Comparison of ENCODE assay signal across 9 cellular contexts in the genomic region with DNA sequence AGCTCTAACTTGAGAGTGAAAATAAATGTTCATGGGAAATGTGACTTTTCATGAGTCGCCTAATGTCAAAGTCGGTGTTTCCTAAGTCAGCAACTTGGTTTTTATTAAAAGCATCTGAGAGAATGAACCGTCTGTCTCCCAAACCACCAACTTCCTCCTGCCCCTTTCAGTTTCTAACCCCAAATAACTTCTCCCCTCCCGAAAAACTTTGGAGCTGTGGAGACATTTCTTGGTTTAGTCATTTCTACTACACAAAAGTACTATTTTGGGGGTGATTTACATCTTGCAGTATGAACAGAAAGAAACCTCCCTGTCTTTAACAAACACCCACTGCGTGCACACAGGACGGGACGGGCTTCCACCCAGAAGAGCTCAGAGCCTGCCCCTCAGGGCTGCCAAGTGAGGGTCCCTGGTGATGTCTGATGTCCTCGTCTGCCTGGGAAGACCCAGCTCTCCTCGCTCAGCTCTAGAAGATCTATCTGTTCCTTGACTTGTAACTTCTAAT.
DNase-seq lines count a peak whose midpoint lies in the region; ATAC-seq and TF ChIP-seq lines count a peak whose summit lies in the region.
"Had no signal": no experiment of that assay in that cellular context is flagged by ENCODE, and none has a peak within 500 bp of the region (broad histone marks: within the 10 kb centered on the region; RNA-seq: fewer than 3 reads in every experiment).

No MANE protein-coding gene starts in this region.

- H3K4me3 ChIP-seq in upper lobe of right lung, result no peak overlapping the region

- intact Hi-C loops in upper lobe of right lung (cut with DNase I), result no loop called here

- H3K27me3 ChIP-seq in upper lobe of right lung, result no peaks in the 10 kb centered on the region

- H3K4me3 Mint-ChIP-seq in activated T-helper 17 cell treated with anti-CD3 and anti-CD28 coated beads, Interleukin-2, amount 50 U/mL, for 72 hours, result peak overlapping the region; percentile 90
- H3K4me3 Mint-ChIP-seq in mesothelial cell of epicardium, result no peak overlapping the region

- H3K36me3 ChIP-seq in upper lobe of right lung, result peaks cover 5% of the 10 kb centered on the region

- peaks cover 62% of the 10 kb centered on the region for H3K36me3 Mint-ChIP-seq in activated T-helper 17 cell treated with anti-CD3 and anti-CD28 coated beads, Interleukin-2, amount 50 U/mL, for 72 hours (ENCODE audit: low read depth)
- H3K36me3 Mint-ChIP-seq in mesothelial cell of epicardium, result peaks cover 1% of the 10 kb centered on the region

- DNase-seq in GM04504 (ENCODE audit: low read depth) (peak; percentile 78), HT1080 (ENCODE audit: low read depth) (peak; percentile 77), mesothelial cell of epicardium (ENCODE audit: low spot score in 2 of 2, unreplicated experiment in 2 of 2) (no peak), upper lobe of right lung (no peak), NCI-H2107 (lab: John Stamatoyannopoulos, UW) (no peak), NCI-H526 treated with DMSO at 0.1 percent for 48 hours (lab: John Stamatoyannopoulos, UW) (no peak)

- TF ChIP-seq CTCF in mesothelial cell of epicardium (IDR thresholded peaks at IDR 0.05; ENCODE audit: unreplicated experiment) (no peak), upper lobe of right lung (IDR thresholded peaks at IDR 0.05) (no peak)

- H3K4me1 Mint-ChIP-seq in activated T-helper 17 cell treated with anti-CD3 and anti-CD28 coated beads, Interleukin-2, amount 50 U/mL, for 72 hours, result peaks cover 47% of the 10 kb centered on the region
- H3K4me1 Mint-ChIP-seq in mesothelial cell of epicardium, result peaks cover 45% of the 10 kb centered on the region

- H3K9me3 ChIP-seq in upper lobe of right lung, result no peaks in the 10 kb centered on the region

- peak overlapping the region; percentile 94 for H3K27ac Mint-ChIP-seq in activated T-helper 17 cell treated with anti-CD3 and anti-CD28 coated beads, Interleukin-2, amount 50 U/mL, for 72 hours
- H3K27ac Mint-ChIP-seq in mesothelial cell of epicardium, result peak overlapping the region; percentile 77

- peak; percentile 44 for ATAC-seq in GM21367 (IDR thresholded peaks at IDR 0.05; ENCODE audit: unreplicated experiment)
- peak; percentile 60 for ATAC-seq in activated T-helper 17 cell treated with anti-CD3 and anti-CD28 coated beads, Interleukin-2, amount 50 U/mL, for 72 hours (replicated peaks)
- no peak for ATAC-seq in upper lobe of right lung

- no peaks in the 10 kb centered on the region for H3K27me3 Mint-ChIP-seq in activated T-helper 17 cell treated with anti-CD3 and anti-CD28 coated beads, Interleukin-2, amount 50 U/mL, for 72 hours
- H3K27me3 Mint-ChIP-seq in mesothelial cell of epicardium (ENCODE audit: low read depth), result no peaks in the 10 kb centered on the region

- peak overlapping the region; percentile 92 for H3K27ac ChIP-seq in upper lobe of right lung
- H3K27ac ChIP-seq: VCaP had no signal

- peaks cover 58% of the 10 kb centered on the region for H3K4me1 ChIP-seq in upper lobe of right lung

- no peaks in the 10 kb centered on the region for H3K9me3 Mint-ChIP-seq in activated T-helper 17 cell treated with anti-CD3 and anti-CD28 coated beads, Interleukin-2, amount 50 U/mL, for 72 hours
- H3K9me3 Mint-ChIP-seq in mesothelial cell of epicardium, result no peaks in the 10 kb centered on the region

Comparison
In these comparisons a context has a peak if more than half of its experiments do, and no peak if none do; other contexts are left out.
1. DNase-seq: peak in GM04504 (single experiment) and HT1080 (single experiment); none in mesothelial cell of epicardium (0 of 2), upper lobe of right lung (single experiment), NCI-H2107 (single experiment) and NCI-H526 treated with DMSO at 0.1 percent for 48 hours (single experiment).